ENCODE assay signal across 19 cellular contexts in genomic region chr19:54009440-54009839, GRCh38. TPM values are rescaled to one million over a fixed set of nuclear protein-coding genes. Genes with fewer than 3 reads are reported as not detected.
A peak's percentile ranks its signal among the peaks of the same experiment; 100 is the strongest.
DNase-seq lines count a peak whose midpoint lies in the region; ATAC-seq and TF ChIP-seq lines count a peak whose summit lies in the region.
"Had no signal": no experiment of that assay in that cellular context is flagged by ENCODE, and none has a peak within 500 bp of the region (broad histone marks: within the 10 kb centered on the region; RNA-seq: fewer than 3 reads in every experiment).

No MANE protein-coding gene starts in this region.

- POLR2A ChIA-PET in PC-9 (lab: Charles Lee; ENCODE audit: unreplicated experiment): interaction anchor here (0.7 kb wide), 1 partner anchor 40 kb away, joined by 8 read pairs; no protein-coding TSS in a partner anchor

- no peaks in the 10 kb centered on the region for H4K20me1 ChIP-seq in PC-9 (ENCODE audit: insufficient read depth)
- H4K20me1 ChIP-seq: BLaER1 treated with 17β-estradiol and CSF1 and Interleukin-3, amounts not matched to agents 10 nM and 100 nM had no signal

- CTCF ChIA-PET in PC-9 (lab: Charles Lee): interaction anchor here (0.7 kb wide), 2 partner anchors 21 to 641 kb away, joined by 7 read pairs; no protein-coding TSS in a partner anchor

- H3K4me3 ChIP-seq in PC-9: no peak overlapping the region
- H3K4me3 ChIP-seq in brain microvascular endothelial cell (ENCODE audit: low read depth, low read length): no peak overlapping the region
- H3K4me3 ChIP-seq: BLaER1 treated with 17β-estradiol and CSF1 and Interleukin-3, amounts not matched to agents 10 nM and 100 nM had no signal

- intact Hi-C loops in PC-9 (cut with micrococcal nuclease; ENCODE audit: unreplicated experiment): no loop called here

- in situ Hi-C loops in brain microvascular endothelial cell (cut with HindIII; ENCODE audit: low pct_ligation_motif_present, low sequenced_read_pairs): no loop called here

- BruUV-seq in PC-9 (replicated peaks; lab: Mats Ljungman, UMichigan): no TSS peak

- TF ChIP-seq CTCF in PC-9 (conservative IDR thresholded peaks at IDR 0.05) (peak; percentile 23; the same call in 1 of the 2 replicates), brain microvascular endothelial cell (IDR thresholded peaks at IDR 0.05; ENCODE audit: low read depth, low read length, missing control alignments) (peak; percentile 7)

- peaks cover 52% of the 10 kb centered on the region for H3F3A ChIP-seq in PC-9 (ENCODE audit: insufficient read depth, low read depth)

- H3K4me1 ChIP-seq in PC-9 (replicated peaks; ENCODE audit: insufficient read depth): peaks cover 43% of the 10 kb centered on the region

- no peaks in the 10 kb centered on the region for H3K79me2 ChIP-seq in PC-9 (ENCODE audit: low read depth)

- no peak overlapping the region for H2AFZ ChIP-seq in PC-9

- H3K4me2 ChIP-seq in PC-9: peak overlapping the region; percentile 62

- H3K9me3 ChIP-seq in PC-9 (ENCODE audit: insufficient read depth, low read depth): no peaks in the 10 kb centered on the region

- H3K36me3 ChIP-seq in PC-9 (ENCODE audit: low read depth): no peaks in the 10 kb centered on the region
- no peaks in the 10 kb centered on the region for H3K36me3 ChIP-seq in brain microvascular endothelial cell (replicated peaks)
- H3K36me3 ChIP-seq: BLaER1 treated with 17β-estradiol and CSF1 and Interleukin-3, amounts not matched to agents 10 nM and 100 nM had no signal

- peak; percentile 3 to 21 for DNase-seq in SHP77 (lab: John Stamatoyannopoulos, UW)
- DNase-seq in SHP77 treated with DMSO at 0.1 percent for 48 hours (lab: John Stamatoyannopoulos, UW): no peak
- no peak for DNase-seq in PC-9
- DNase-seq in brain microvascular endothelial cell: no peak
- DNase-seq in CD1c-positive myeloid dendritic cell (ENCODE audit: extremely low spot score): no peak
- DNase-seq: 8988T; CD4-positive, CD25-positive, alpha-beta regulatory T cell; CD8-positive, alpha-beta memory T cell; COR-L47; GOT3; H7; HFFc6 had no signal

- no peaks in the 10 kb centered on the region for H3K9me2 ChIP-seq in PC-9 (ENCODE audit: insufficient read depth)

- ATAC-seq in GM21717 (IDR thresholded peaks at IDR 0.05; ENCODE audit: unreplicated experiment) (no peak), GM19351 (IDR thresholded peaks at IDR 0.05; ENCODE audit: unreplicated experiment) (no peak)
- ATAC-seq: HCT116 had no signal

- H3K27me3 ChIP-seq in PC-9 (ENCODE audit: insufficient read depth, low read depth): no peaks in the 10 kb centered on the region
- H3K27me3 ChIP-seq in brain microvascular endothelial cell (replicated peaks): no peaks in the 10 kb centered on the region
- H3K27me3 ChIP-seq: BLaER1 treated with 17β-estradiol and CSF1 and Interleukin-3, amounts not matched to agents 10 nM and 100 nM had no signal

- H3K27ac ChIP-seq in PC-9 (peak overlapping the region; percentile 89), brain microvascular endothelial cell (no peak overlapping the region)
- H3K27ac ChIP-seq: HL-60 had no signal

RNA-seq across cellular contexts. Expression of gene CACNG6, which starts 18.0 kb away (rescaled TPM):
- total RNA-seq in PC-9 (2021): 11.5 and 18.7 TPM in 2 replicates
- total RNA-seq: B cell; CD4-positive, CD25-positive, alpha-beta regulatory T cell; CD8-positive, alpha-beta memory T cell; HFFc6; HT1080 had no signal

RNA-seq across cellular contexts. Expression of gene CACNG8, which starts 46.7 kb away (rescaled TPM):
- total RNA-seq in PC-9 (2021): 2.9 and 3.8 TPM in 2 replicates
- total RNA-seq: B cell; CD4-positive, CD25-positive, alpha-beta regulatory T cell; CD8-positive, alpha-beta memory T cell had no signal

RNA-seq across cellular contexts. Expression of gene VSTM1, which starts 54.3 kb away (rescaled TPM):
- 0.59 TPM in 1 of 2 replicates, not detected in the other for total RNA-seq in PC-9 (2021)
- total RNA-seq: B cell; CD4-positive, CD25-positive, alpha-beta regulatory T cell; CD8-positive, alpha-beta memory T cell; H7 had no signal

Comparison
In these comparisons a context has a peak if more than half of its experiments do, and no peak if none do; other contexts are left out.
1. DNase-seq: peak in SHP77 (2 of 2); none in SHP77 treated with DMSO at 0.1 percent for 48 hours (single experiment), PC-9 (0 of 2), brain microvascular endothelial cell (single experiment) and CD1c-positive myeloid dendritic cell (single experiment).